Comparison of ENCODE assay signal across 1 cellular context in the genomic region with DNA sequence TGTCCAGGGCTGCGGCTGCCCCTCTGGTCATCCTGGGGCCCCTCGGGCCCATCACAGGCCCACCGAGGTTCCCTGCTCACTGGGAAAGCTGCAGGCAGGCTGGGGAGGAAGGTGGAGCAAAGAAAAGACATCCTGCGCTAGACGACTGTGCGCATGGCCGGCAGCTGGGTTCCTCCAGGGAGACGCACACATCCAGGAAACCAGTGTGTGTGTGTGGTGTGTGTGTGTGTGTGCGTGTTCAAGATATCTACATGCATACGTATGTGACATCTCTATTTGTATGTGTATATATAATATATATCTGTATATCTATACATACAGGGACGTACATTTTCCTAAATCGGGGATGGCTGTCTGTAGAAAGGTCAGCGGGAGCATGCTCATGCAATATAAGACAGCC.
TF ChIP-seq lines count a peak whose summit lies in the region.

No MANE protein-coding gene starts in this region.

TF ChIP-seq in GM23338, 12 proteins besides CTCF, POLR2A, EP300 and RAD21:
- TF ChIP-seq ZNF114 (CRISPR knock-in tag; IDR thresholded peaks at IDR 0.05) = no peak
